ENCODE assay signal across 14 cellular contexts in genomic region chr7:143929224-143929920, GRCh38. TPM values are rescaled to one million over a fixed set of nuclear protein-coding genes. Genes with fewer than 3 reads are reported as not detected.
DNase-seq lines count a peak whose midpoint lies in the region; ATAC-seq, FAIRE-seq and TF ChIP-seq lines count a peak whose summit lies in the region.
"Had no signal": no experiment of that assay in that cellular context is flagged by ENCODE, and none has a peak within 500 bp of the region (broad histone marks: within the 10 kb centered on the region; RNA-seq: fewer than 3 reads in every experiment).

No MANE protein-coding gene starts in this region.

- no peak for FAIRE-seq in GM12878 (lab: Jason Lieb, UNC)
- FAIRE-seq: keratinocyte had no signal

- TF ChIP-seq CTCF in GM12878 (IDR thresholded peaks at IDR 0.05 in 2 of 3, conservative IDR thresholded peaks at IDR 0.05 in 1 of 3; ENCODE audit: control insufficient read depth in 2 of 3, extremely low read depth in 1 of 3, insufficient read depth in 1 of 3, low read depth in 3 of 3, low read length in 3 of 3), result no peak

- RAD21 ChIA-PET in GM12878 (lab: Charles Lee; ENCODE audit: unreplicated experiment), result no interaction called here

- H3K4me3 ChIP-seq in GM12878, result no peak overlapping the region

- no peak for TF ChIP-seq EP300 in GM12878 (IDR thresholded peaks at IDR 0.05; ENCODE audit: borderline replicate concordance in 1 of 2, control insufficient read depth in 1 of 2, low read depth in 2 of 2, low read length in 2 of 2)

- no peaks in the 10 kb centered on the region for H3K27me3 ChIP-seq in GM12878 (replicated peaks in 1 of 2; ENCODE audit: control insufficient read depth in 2 of 2, insufficient read depth in 2 of 2, low read length in 1 of 2)

- no peak for TF ChIP-seq RAD21 in GM12878 (IDR thresholded peaks at IDR 0.05; ENCODE audit: insufficient read depth, low read depth, low read length)

- no peak overlapping the region for H2AFZ ChIP-seq in GM12878 (ENCODE audit: control insufficient read depth, low read depth, low read length)

- no peaks in the 10 kb centered on the region for H4K20me1 ChIP-seq in GM12878 (ENCODE audit: control insufficient read depth, insufficient read depth)

- H3K4me2 ChIP-seq in GM12878 (ENCODE audit: control insufficient read depth, insufficient read depth), result no peak overlapping the region

- 100% methylated on average over 1 of the region's 1 CpG for WGBS in GM12878 (ENCODE audit: insufficient coverage, insufficient replicate concordance, low lambda C conversion rate, missing lambda C conversion rate)

- peak; percentile 15 for DNase-seq in stimulated activated CD4-positive, alpha-beta T cell treated with anti-CD3 and anti-CD28 coated beads, Interleukin-1b, Interleukin-23, amount 100 ng/mL, for 48 hours
- DNase-seq in stimulated activated CD4-positive, alpha-beta T cell treated with anti-CD3 and anti-CD28 coated beads, Interleukin-4, amount 100 ng/mL, for 1 hour, result no peak
- DNase-seq in GM12878 (ENCODE audit: low read depth, low spot score) (no peak), NCI-H187 (lab: John Stamatoyannopoulos, UW) (no peak), posterior vena cava (ENCODE audit: low spot score) (no peak)
- DNase-seq: activated gamma-delta T cell treated with Interleukin-2 at 50 U/mL for 16 hours, H7, naive B cell, NCI-H446 treated with DMSO at 0.1 percent for 48 hours had no signal

- H3K9me3 ChIP-seq in GM12878 (replicated peaks; ENCODE audit: control insufficient read depth, insufficient read depth, low read length), result no peaks in the 10 kb centered on the region

- no peak for TF ChIP-seq POLR2A in GM12878 (IDR thresholded peaks at IDR 0.05; ENCODE audit: low read depth, low read length)

- BruUV-seq in GM12878 (replicated peaks; lab: Mats Ljungman, UMichigan), result no TSS peak

- no peak overlapping the region for H3K9ac ChIP-seq in GM12878 (ENCODE audit: control insufficient read depth, insufficient read depth, low read length)

- no peak overlapping the region for H3K27ac ChIP-seq in GM12878 (ENCODE audit: control insufficient read depth, insufficient read depth)

- no peaks in the 10 kb centered on the region for H3K4me1 ChIP-seq in GM12878 (ENCODE audit: control insufficient read depth, insufficient read depth, low read length)

- in situ Hi-C loops in GM12878 (cut with MboI), result no loop called here

- SMC1A ChIA-PET in GM12878 (lab: Charles Lee; ENCODE audit: uncharacterized antibody, unreplicated experiment), result interaction anchor here (1.3 kb wide), 1 partner anchor 19 kb away, joined by 3 read pairs; no protein-coding TSS in a partner anchor

- H3K36me3 ChIP-seq in GM12878 (ENCODE audit: control insufficient read depth in 2 of 2, insufficient read depth in 2 of 2, low read length in 1 of 2), result no peaks in the 10 kb centered on the region

- intact Hi-C loops in GM12878 (cut with micrococcal nuclease; ENCODE audit: unreplicated experiment) (no loop called here), posterior vena cava (cut with DNase I) (no loop called here)

- ATAC-seq in HG03039 (IDR thresholded peaks at IDR 0.05; ENCODE audit: unreplicated experiment), result peak; percentile 67
- ATAC-seq in GM12878, result 0 out of 3 replicates have a peak, but pooled peaks have one; percentile 28
- no peak for ATAC-seq in HG03175 (IDR thresholded peaks at IDR 0.05; ENCODE audit: unreplicated experiment)
- no peak for ATAC-seq in GM18870 (IDR thresholded peaks at IDR 0.05; ENCODE audit: unreplicated experiment)

- CTCF ChIA-PET in GM12878 (lab: Yijun Ruan, JAX), result interaction anchor here (2.2 kb wide), 1 partner anchor 28 kb away, joined by 4 read pairs; the partner anchor contains the start of gene TCAF1

- POLR2A ChIA-PET in GM12878 (lab: Charles Lee), result no interaction called here

- no peaks in the 10 kb centered on the region for H3K79me2 ChIP-seq in GM12878 (ENCODE audit: control insufficient read depth, insufficient read depth, low read length)

TF ChIP-seq in GM12878, 131 proteins besides CTCF, POLR2A, EP300 and RAD21 (continues in another document):
- TF ChIP-seq JUND (IDR thresholded peaks at IDR 0.05; ENCODE audit: low read depth, low read length), result no peak
- no peak for TF ChIP-seq DPF2 (IDR thresholded peaks at IDR 0.05)
- no peak for TF ChIP-seq PBX3 (IDR thresholded peaks at IDR 0.05; ENCODE audit: insufficient replicate concordance, low read depth, low read length)
- no peak for TF ChIP-seq POU2F2 (IDR thresholded peaks at IDR 0.05; ENCODE audit: borderline replicate concordance, low read depth, low read length)
- no peak for TF ChIP-seq EGR1 (IDR thresholded peaks at IDR 0.05; ENCODE audit: borderline replicate concordance in 1 of 2, low read depth in 2 of 2, low read length in 2 of 2)
- no peak for TF ChIP-seq IKZF1 (conservative IDR thresholded peaks at IDR 0.05)

RNA-seq across cellular contexts. Expression of gene OR2F2, which starts 5.7 kb away (rescaled TPM):
- not detected in 2 replicates for total RNA-seq in GM12878 (2013; cell fraction: nucleolus; rRNA removed)
- total RNA-seq in GM12878 (2014; rRNA removed) (not detected in 2 replicates), GM12878 (2014; rRNA removed; fragmentation: Illumina TruSeq; extraction: Trizol) (not detected in 2 replicates), GM12878 (2021) (not detected in 2 replicates), posterior vena cava (not detected)
- polyA plus RNA-seq in GM12878 (2011; ENCODE audit: low read depth), result not detected
- polyA plus RNA-seq in GM12878 (2011; rRNA removed) (not detected in 2 replicates), GM12878 (2014; fragmentation: Illumina TruSeq; extraction: Trizol) (not detected in 2 replicates), GM12878 (2014; fragmentation: Nextera tagmentation; extraction: Ambion mirVana) (not detected), GM12878 (2014; rRNA removed) (not detected in 2 replicates), GM12878 (2016; fragmentation: Nextera tagmentation; extraction: Ambion mirVana) (not detected)
- not detected in 2 replicates for polyA plus RNA-seq in GM12878 (2011; cell fraction: cytosol; rRNA removed)
- polyA plus RNA-seq in GM12878 (2011; cell fraction: nucleus; rRNA removed), result not detected in 2 replicates
- not detected in 2 replicates for polyA plus RNA-seq in GM12878 (2012)
- polyA minus RNA-seq in GM12878 (2011; rRNA and poly(A)+ RNA removed), result not detected in 2 replicates
- not detected in 2 replicates for polyA minus RNA-seq in GM12878 (2011; cell fraction: cytosol; rRNA and poly(A)+ RNA removed)
- polyA minus RNA-seq in GM12878 (2011; cell fraction: nucleus; rRNA and poly(A)+ RNA removed), result not detected in 2 replicates
- total RNA-seq: H7 had no signal
- polyA plus RNA-seq: BJ, keratinocyte had no signal

RNA-seq across cellular contexts. Expression of gene OR2F1, which starts 25.3 kb away (rescaled TPM):
- total RNA-seq in GM12878 (2013; cell fraction: nucleolus; rRNA removed), result 0.40 TPM in 1 of 2 replicates, not detected in the other
- total RNA-seq in GM12878 (2014; rRNA removed) (not detected in 2 replicates), GM12878 (2014; rRNA removed; fragmentation: Illumina TruSeq; extraction: Trizol) (not detected in 2 replicates), GM12878 (2021) (not detected in 2 replicates), posterior vena cava (not detected)
- not detected for polyA plus RNA-seq in GM12878 (2011; ENCODE audit: low read depth)
- polyA plus RNA-seq in GM12878 (2011; rRNA removed) (not detected in 2 replicates), GM12878 (2014; fragmentation: Illumina TruSeq; extraction: Trizol) (not detected in 2 replicates), GM12878 (2014; fragmentation: Nextera tagmentation; extraction: Ambion mirVana) (not detected), GM12878 (2014; rRNA removed) (not detected in 2 replicates), GM12878 (2016; fragmentation: Nextera tagmentation; extraction: Ambion mirVana) (not detected)
- polyA plus RNA-seq in GM12878 (2011; cell fraction: cytosol; rRNA removed), result not detected in 2 replicates
- not detected in 2 replicates for polyA plus RNA-seq in GM12878 (2011; cell fraction: nucleus; rRNA removed)
- not detected in 2 replicates for polyA plus RNA-seq in GM12878 (2012)
- 0.41 TPM in 1 of 2 replicates, not detected in the other for polyA minus RNA-seq in GM12878 (2011; rRNA and poly(A)+ RNA removed)
- not detected in 2 replicates for polyA minus RNA-seq in GM12878 (2011; cell fraction: cytosol; rRNA and poly(A)+ RNA removed)
- polyA minus RNA-seq in GM12878 (2011; cell fraction: nucleus; rRNA and poly(A)+ RNA removed), result not detected in 2 replicates
- total RNA-seq: H7 had no signal
- polyA plus RNA-seq: BJ, keratinocyte had no signal

RNA-seq across cellular contexts. Expression of gene TCAF1, which starts 27.4 kb away (rescaled TPM):
- total RNA-seq in GM12878 (2013; cell fraction: nucleolus; rRNA removed), result 23.8 and 29.6 TPM in 2 replicates
- total RNA-seq in GM12878 (2014; rRNA removed), result 7.8 and 8.0 TPM in 2 replicates
- 8.0 and 8.3 TPM in 2 replicates for total RNA-seq in GM12878 (2014; rRNA removed; fragmentation: Illumina TruSeq; extraction: Trizol)
- 14.1 and 16.3 TPM in 2 replicates for total RNA-seq in GM12878 (2021)
- 6.2 TPM for polyA plus RNA-seq in GM12878 (2011; ENCODE audit: low read depth)
- 7.2 and 9.1 TPM in 2 replicates for polyA plus RNA-seq in GM12878 (2011; rRNA removed)
- 8.2 and 12.3 TPM in 2 replicates for polyA plus RNA-seq in GM12878 (2011; cell fraction: cytosol; rRNA removed)
- 11.1 and 12.6 TPM in 2 replicates for polyA plus RNA-seq in GM12878 (2011; cell fraction: nucleus; rRNA removed)
- 6.6 and 8.1 TPM in 2 replicates for polyA plus RNA-seq in GM12878 (2012)
- polyA plus RNA-seq in GM12878 (2014; fragmentation: Illumina TruSeq; extraction: Trizol), result 12.6 and 14.0 TPM in 2 replicates
- 1 to 10 TPM; 2.2 to 3.2 TPM for polyA plus RNA-seq in GM12878 (2014; fragmentation: Nextera tagmentation; extraction: Ambion mirVana)
- polyA plus RNA-seq in GM12878 (2014; rRNA removed), result 6.4 and 6.9 TPM in 2 replicates
- polyA plus RNA-seq in GM12878 (2016; fragmentation: Nextera tagmentation; extraction: Ambion mirVana), result 1 to 10 TPM; 6.2 to 8.3 TPM
- polyA minus RNA-seq in GM12878 (2011; rRNA and poly(A)+ RNA removed), result 27.3 and 32.1 TPM in 2 replicates
- polyA minus RNA-seq in GM12878 (2011; cell fraction: cytosol; rRNA and poly(A)+ RNA removed), result 4.2 and 5.2 TPM in 2 replicates
- 8.5 and 12.0 TPM in 2 replicates for polyA minus RNA-seq in GM12878 (2011; cell fraction: nucleus; rRNA and poly(A)+ RNA removed)
- 10 to 100 TPM; 33.9 to 36.1 TPM for total RNA-seq in posterior vena cava

Comparison
In these comparisons a context has a peak if more than half of its experiments do, and no peak if none do; other contexts are left out.
1. ATAC-seq: peak in HG03039 (single experiment) and GM12878 (single experiment); none in HG03175 (single experiment) and GM18870 (single experiment).